In genomic region chr1:29414091-29414490, GRCh38 we compare ENCODE assay signal across 20 cellular contexts.
DNase-seq lines count a peak whose midpoint lies in the region; ATAC-seq and TF ChIP-seq lines count a peak whose summit lies in the region.
"Had no signal": no experiment of that assay in that cellular context is flagged by ENCODE, and none has a peak within 500 bp of the region (broad histone marks: within the 10 kb centered on the region; RNA-seq: fewer than 3 reads in every experiment).

No MANE protein-coding gene starts in this region.

- no peaks in the 10 kb centered on the region for H3K9me3 ChIP-seq in right cardiac atrium (ENCODE audit: control insufficient read depth, low read length)
- H3K9me3 ChIP-seq: BLaER1, SJSA1 had no signal

- in situ Hi-C loops in GM13977 (cut with MboI; ENCODE audit: low pct_unique_long_range_greater_than_20kb, low sequenced_read_pairs, unreplicated experiment) = no loop called here

- H3K27me3 Mint-ChIP-seq in activated T-helper 1 cell treated with anti-CD3 and anti-CD28 coated beads, Interleukin-12 subunit alpha, Interleukin-12 subunit beta, Interleukin-2, Interleukin-4 antibody, amounts not matched to agents 30 ng/mL and 10 ng/mL and 1 ng/mL, durations not matched to agents 14 hours and 24 hours and 36 hours (ENCODE audit: insufficient read depth) = peaks cover 10% of the 10 kb centered on the region

- 57% methylated on average over 4 of the region's 4 CpGs for WGBS in right cardiac atrium

- DNase-seq in cardiac septum (ENCODE audit: low spot score) (peak; percentile 19), right cardiac atrium (no peak), mesenteric fat pad (ENCODE audit: low spot score) (peak; percentile 74), GM13977 (ENCODE audit: low spot score) (no peak), NCI-H1436 (lab: John Stamatoyannopoulos, UW) (no peak), SK-N-DZ (ENCODE audit: low spot score) (no peak)
- DNase-seq in activated T-helper 1 cell treated with anti-CD3 and anti-CD28 coated beads, Interleukin-12 subunit alpha, Interleukin-12 subunit beta, Interleukin-2, Interleukin-4 antibody, amounts not matched to agents 30 ng/mL and 10 ng/mL and 1 ng/mL, durations not matched to agents 14 hours and 24 hours and 36 hours (ENCODE audit: low spot score) = no peak
- DNase-seq: CD4-positive, CD25-positive, alpha-beta regulatory T cell; DMS79 treated with DMSO at 0.1 percent for 48 hours; KBM-7; NCI-H1694; NCI-H2081 treated with DMSO at 0.1 percent for 48 hours; NCI-H524; NCI-H774; Right ventricle myocardium superior; RPMI8226; T-cell had no signal

- no peaks in the 10 kb centered on the region for H3K27me3 ChIP-seq in right cardiac atrium (ENCODE audit: control insufficient read depth, insufficient read depth)
- H3K27me3 ChIP-seq: BLaER1, SJSA1 had no signal

- H3K4me3 Mint-ChIP-seq in activated T-helper 1 cell treated with anti-CD3 and anti-CD28 coated beads, Interleukin-12 subunit alpha, Interleukin-12 subunit beta, Interleukin-2, Interleukin-4 antibody, amounts not matched to agents 30 ng/mL and 10 ng/mL and 1 ng/mL, durations not matched to agents 14 hours and 24 hours and 36 hours = no peak overlapping the region
- H3K4me3 Mint-ChIP-seq: CD4-positive, CD25-positive, alpha-beta regulatory T cell; T-cell had no signal

- no peak for TF ChIP-seq CTCF in GM13977 (IDR thresholded peaks at IDR 0.05; ENCODE audit: extremely low read depth, insufficient read depth, missing control alignments)

- H3K4me1 Mint-ChIP-seq in activated T-helper 1 cell treated with anti-CD3 and anti-CD28 coated beads, Interleukin-12 subunit alpha, Interleukin-12 subunit beta, Interleukin-2, Interleukin-4 antibody, amounts not matched to agents 30 ng/mL and 10 ng/mL and 1 ng/mL, durations not matched to agents 14 hours and 24 hours and 36 hours (ENCODE audit: low read depth) = no peaks in the 10 kb centered on the region
- H3K4me1 Mint-ChIP-seq: CD4-positive, CD25-positive, alpha-beta regulatory T cell had no signal

- no peak overlapping the region for H3K4me3 ChIP-seq in right cardiac atrium (ENCODE audit: low read length)
- H3K4me3 ChIP-seq: BLaER1, SJSA1 had no signal

- no peaks in the 10 kb centered on the region for H3K36me3 Mint-ChIP-seq in activated T-helper 1 cell treated with anti-CD3 and anti-CD28 coated beads, Interleukin-12 subunit alpha, Interleukin-12 subunit beta, Interleukin-2, Interleukin-4 antibody, amounts not matched to agents 30 ng/mL and 10 ng/mL and 1 ng/mL, durations not matched to agents 14 hours and 24 hours and 36 hours (ENCODE audit: low read depth)
- H3K36me3 Mint-ChIP-seq: CD4-positive, CD25-positive, alpha-beta regulatory T cell; T-cell had no signal

- intact Hi-C loops in cardiac septum (cut with DNase I) (no loop called here), right cardiac atrium (cut with DNase I) (no loop called here)
- intact Hi-C loops in activated T-helper 1 cell treated with anti-CD3 and anti-CD28 coated beads, Interleukin-12 subunit alpha, Interleukin-12 subunit beta, Interleukin-2, Interleukin-4 antibody, amounts not matched to agents 30 ng/mL and 10 ng/mL and 1 ng/mL, durations not matched to agents 14 hours and 24 hours and 36 hours (cut with micrococcal nuclease) = no loop called here

- no peak overlapping the region for H3K27ac ChIP-seq in right cardiac atrium (ENCODE audit: low read length)
- H3K27ac ChIP-seq: BLaER1, SJSA1 had no signal

- no peaks in the 10 kb centered on the region for H3K4me1 ChIP-seq in right cardiac atrium (ENCODE audit: control insufficient read depth, insufficient read depth, low read length)
- H3K4me1 ChIP-seq: SJSA1 had no signal

- ATAC-seq in right cardiac atrium = no peak
- no peak for ATAC-seq in HG03196 (IDR thresholded peaks at IDR 0.05; ENCODE audit: unreplicated experiment)
- ATAC-seq: T-cell had no signal

- H3K9me3 Mint-ChIP-seq in activated T-helper 1 cell treated with anti-CD3 and anti-CD28 coated beads, Interleukin-12 subunit alpha, Interleukin-12 subunit beta, Interleukin-2, Interleukin-4 antibody, amounts not matched to agents 30 ng/mL and 10 ng/mL and 1 ng/mL, durations not matched to agents 14 hours and 24 hours and 36 hours = no peaks in the 10 kb centered on the region
- H3K9me3 Mint-ChIP-seq: T-cell had no signal

- H3K27ac Mint-ChIP-seq in activated T-helper 1 cell treated with anti-CD3 and anti-CD28 coated beads, Interleukin-12 subunit alpha, Interleukin-12 subunit beta, Interleukin-2, Interleukin-4 antibody, amounts not matched to agents 30 ng/mL and 10 ng/mL and 1 ng/mL, durations not matched to agents 14 hours and 24 hours and 36 hours = peak overlapping the region; percentile 67
- H3K27ac Mint-ChIP-seq: CD4-positive, CD25-positive, alpha-beta regulatory T cell; T-cell had no signal

Comparison
In these comparisons a context has a peak if more than half of its experiments do, and no peak if none do; other contexts are left out.
1. DNase-seq: peak in cardiac septum (single experiment) and mesenteric fat pad (single experiment); none in right cardiac atrium (0 of 3), activated T-helper 1 cell treated with anti-CD3 and anti-CD28 coated beads, Interleukin-12 subunit alpha, Interleukin-12 subunit beta, Interleukin-2, Interleukin-4 antibody, amounts not matched to agents 30 ng/mL and 10 ng/mL and 1 ng/mL, durations not matched to agents 14 hours and 24 hours and 36 hours (single experiment), GM13977 (single experiment), NCI-H1436 (single experiment) and SK-N-DZ (single experiment).